Comparison of ENCODE assay signal across 8 cellular contexts in genomic region chr1:58047265-58047858, GRCh38.
DNase-seq lines count a peak whose midpoint lies in the region; ATAC-seq, FAIRE-seq and TF ChIP-seq lines count a peak whose summit lies in the region.

No MANE protein-coding gene starts in this region.

- no peaks in the 10 kb centered on the region for H3F3A ChIP-seq in PC-3 (ENCODE audit: low read length, unreplicated experiment)

- H3K4me3 Mint-ChIP-seq in H9: no peak overlapping the region

- no peaks in the 10 kb centered on the region for H3K79me1 ChIP-seq in H9 (ENCODE audit: insufficient read depth, low read depth, low read length, poor library complexity, severe bottlenecking)

- H3K4me1 ChIP-seq in H9 (ENCODE audit: insufficient read depth, low read length) (no peaks in the 10 kb centered on the region), PC-3 (ENCODE audit: insufficient read depth, low read length) (no peaks in the 10 kb centered on the region), pancreas (no peaks in the 10 kb centered on the region)

- no peak overlapping the region for H2BK5ac ChIP-seq in H9 (ENCODE audit: insufficient read length, low read length)

- no CpG with 5 or more reads among the region's 5 CpGs for WGBS in H9 (ENCODE audit: extremely low coverage, insufficient read length, low lambda C conversion rate)
- WGBS in pancreas, 2 donors: 60 to 62% methylated on average over 5 of the region's 5 CpGs

- CTCF ChIA-PET in PC-3 (lab: Charles Lee): no interaction called here

- H3K23me2 ChIP-seq in H9 (ENCODE audit: insufficient read length, low read depth, low read length, poor library complexity, severe bottlenecking): no peaks in the 10 kb centered on the region

- H2BK20ac ChIP-seq in H9 (ENCODE audit: low read depth, low read length, poor library complexity, severe bottlenecking): no peak overlapping the region

- TF ChIP-seq CTCF in H9 (conservative IDR thresholded peaks at IDR 0.05): peak; percentile 90
- peak; percentile 62 for TF ChIP-seq CTCF in PC-3 (conservative IDR thresholded peaks at IDR 0.05; ENCODE audit: low read depth, low read length)
- peak in 3 of 4 donors; percentile 19 to 46 (median 39) for TF ChIP-seq CTCF in pancreas (IDR thresholded peaks at IDR 0.05)

- H3K9me3 Mint-ChIP-seq in H9: peaks cover 10 to 15% of the 10 kb centered on the region in 2 experiments; a peak in 4 of 5 replicates

- no peak overlapping the region for H2BK120ac ChIP-seq in H9 (ENCODE audit: low read depth, low read length, poor library complexity, severe bottlenecking)

- peaks cover 5% of the 10 kb centered on the region in 2 experiments for H3K4me1 Mint-ChIP-seq in H9

- no peaks in the 10 kb centered on the region for H3K79me2 ChIP-seq in H9 (ENCODE audit: insufficient read depth, low read length)
- H3K79me2 ChIP-seq in PC-3 (ENCODE audit: low read length): no peaks in the 10 kb centered on the region

- H3K4ac ChIP-seq in H9 (ENCODE audit: low read depth, low read length): no peak overlapping the region

- no peak overlapping the region for H2BK12ac ChIP-seq in H9 (ENCODE audit: insufficient read length, low read depth, low read length)

- no peak overlapping the region for H4K8ac ChIP-seq in H9 (replicated peaks; ENCODE audit: insufficient read length, low read depth, low read length)

- H3K27ac Mint-ChIP-seq in H9: no peak overlapping the region

- H2AFZ ChIP-seq in H9 (ENCODE audit: low read length) (no peak overlapping the region), PC-3 (ENCODE audit: low read length) (no peak overlapping the region)

- H4K20me1 ChIP-seq in H9 (ENCODE audit: control insufficient read depth, insufficient read depth, insufficient read length): no peaks in the 10 kb centered on the region
- H4K20me1 ChIP-seq in PC-3 (ENCODE audit: low read length): no peaks in the 10 kb centered on the region

- no peak overlapping the region for H3K27ac ChIP-seq in H9 (ENCODE audit: insufficient read length, low read depth, low read length)
- H3K27ac ChIP-seq in PC-3 (ENCODE audit: low read length): no peak overlapping the region
- no peak overlapping the region for H3K27ac ChIP-seq in pancreas

- H3K18ac ChIP-seq in H9 (ENCODE audit: insufficient read length, low read depth, low read length): no peak overlapping the region

- no peak overlapping the region for H3K4me2 ChIP-seq in H9 (ENCODE audit: insufficient read depth, insufficient read length, low read length)
- H3K4me2 ChIP-seq in PC-3 (ENCODE audit: low read length): no peak overlapping the region

- peaks cover 8 to 19% (median 14%) of the 10 kb centered on the region in 3 experiments for H3K36me3 Mint-ChIP-seq in H9 (ENCODE audit: insufficient read depth in 1 of 3, low read depth in 3 of 3)

- peak; percentile 21 for DNase-seq in SKM-1 treated with dmso at 0.1 percent for 144 hours (lab: John Stamatoyannopoulos, UW; ENCODE audit: unreplicated experiment)
- no peak for DNase-seq in SKM-1 (lab: John Stamatoyannopoulos, UW; ENCODE audit: unreplicated experiment)
- no peak for DNase-seq in H9
- DNase-seq in PC-3: peak; percentile 14
- DNase-seq in dermis blood vessel endothelial cell: peak; percentile 45
- peak in 2 of 6 donors; percentile 2 to 16 for DNase-seq in pancreas
- DNase-seq in NCI-H2196 (lab: John Stamatoyannopoulos, UW; ENCODE audit: unreplicated experiment): no peak

- intact Hi-C loops in PC-3 (cut with micrococcal nuclease) (loop anchor here (5.0 kb wide), 1 partner anchor 1215 kb away; no protein-coding TSS in a partner anchor), pancreas (cut with DNase I) (no loop called here)

- H3K36me3 ChIP-seq in PC-3 (ENCODE audit: low read depth, low read length) (no peaks in the 10 kb centered on the region), pancreas (no peaks in the 10 kb centered on the region)

- FAIRE-seq in pancreas (lab: Jason Lieb, UNC): no peak

- H3K27me3 Mint-ChIP-seq in H9 (ENCODE audit: low read depth): no peaks in the 10 kb centered on the region

- BruUV-seq in PC-3 (replicated peaks; lab: Mats Ljungman, UMichigan): no TSS peak

- no peak overlapping the region for H3K4me3 ChIP-seq in PC-3 (ENCODE audit: low read length)
- no peak overlapping the region for H3K4me3 ChIP-seq in pancreas

- H3K9ac ChIP-seq in H9 (ENCODE audit: extremely low read depth, insufficient read length, low read length): no peak overlapping the region
- H3K9ac ChIP-seq in PC-3 (ENCODE audit: low read length): no peak overlapping the region

- no peak overlapping the region for H2AK5ac ChIP-seq in H9 (ENCODE audit: insufficient read length, low read length)

- no peak overlapping the region for H3K14ac ChIP-seq in H9 (ENCODE audit: insufficient read depth, low read length)

- POLR2A ChIA-PET in PC-3 (lab: Charles Lee; ENCODE audit: unreplicated experiment): no interaction called here

- no peak overlapping the region for H2BK15ac ChIP-seq in H9 (ENCODE audit: low read depth, low read length)

- no peak overlapping the region for H3T11ph ChIP-seq in H9 (ENCODE audit: low read length)

- H3K9me2 ChIP-seq in PC-3 (replicated peaks; ENCODE audit: low read length): no peaks in the 10 kb centered on the region

- no peak overlapping the region for H4K5ac ChIP-seq in H9 (ENCODE audit: insufficient read length, low read depth, low read length)

- no peaks in the 10 kb centered on the region for H3K27me3 ChIP-seq in H9 (ENCODE audit: insufficient read depth, low read length)
- no peaks in the 10 kb centered on the region; the same call in 1 of the 2 replicates for H3K27me3 ChIP-seq in PC-3 (ENCODE audit: low read length)
- H3K27me3 ChIP-seq in pancreas: no peaks in the 10 kb centered on the region

- no peak overlapping the region for H3K56ac ChIP-seq in H9 (ENCODE audit: insufficient read length, low read depth, low read length)

- no peak overlapping the region for H4K91ac ChIP-seq in H9 (ENCODE audit: insufficient read length, low read depth, low read length)

- no peak overlapping the region for H3K23ac ChIP-seq in H9 (ENCODE audit: insufficient read length, low read depth, low read length)

- H3K9me3 ChIP-seq in H9 (ENCODE audit: control insufficient read depth, low read depth, low read length) (no peaks in the 10 kb centered on the region), PC-3 (ENCODE audit: low read length) (no peaks in the 10 kb centered on the region), pancreas (no peaks in the 10 kb centered on the region)

- ATAC-seq in PC-3 (no peak), pancreas (peak in 3 of 4 donors; percentile 52 to 58 (median 58)), GM19035 (IDR thresholded peaks at IDR 0.05; ENCODE audit: unreplicated experiment) (no peak)

Comparison
In these comparisons a context has a peak if more than half of its experiments do, and no peak if none do; other contexts are left out.
1. DNase-seq: peak in SKM-1 treated with dmso at 0.1 percent for 144 hours (single experiment), PC-3 (single experiment) and dermis blood vessel endothelial cell (single experiment); none in SKM-1 (single experiment), H9 (single experiment) and NCI-H2196 (single experiment).
2. CTCF ChIP-seq: peak in every context shown above with its lines; median percentile 90 in H9; 62 in PC-3; 39 in pancreas.
3. ATAC-seq: peak in pancreas (3 of 4); none in PC-3 (single experiment) and GM19035 (single experiment).